8 cellular contexts compared by ENCODE assay signal in genomic region chr14:24145700-24146621, GRCh38. TPM values are rescaled to one million over a fixed set of nuclear protein-coding genes. Genes with fewer than 3 reads are reported as not detected.
DNase-seq lines count a peak whose midpoint lies in the region; ATAC-seq and FAIRE-seq lines count a peak whose summit lies in the region.

Gene PSME2, minus strand, starts transcription at chr14:24146610. Its CDS starts 29 bp downstream, at chr14:24146581.

- peak; percentile 42 for DNase-seq in NCI-H345 (lab: John Stamatoyannopoulos, UW)
- DNase-seq in NCI-H345 treated with DMSO at 0.1 percent for 48 hours (lab: John Stamatoyannopoulos, UW; ENCODE audit: unreplicated experiment), result no peak
- DNase-seq in RCC 7860 (ENCODE audit: low spot score), result peak; percentile 29
- no peak for DNase-seq in COR-L47 (lab: John Stamatoyannopoulos, UW)
- DNase-seq in hippocampal formation (lab: John Stamatoyannopoulos, UW), result no peak

- in situ Hi-C loops in endometrial microvascular endothelial cells (cut with HindIII; ENCODE audit: inconsistent ontology term, low pct_unique_long_range_greater_than_20kb, low sequenced_read_pairs), result no loop called here

- peaks cover 16 to 37% of the 10 kb centered on the region in 2 donors for H3K4me1 ChIP-seq in muscle layer of duodenum (ENCODE audit: control insufficient read depth in 1 of 2, insufficient read depth in 2 of 2, low read length in 2 of 2)

- H3K4me3 ChIP-seq in muscle layer of duodenum (ENCODE audit: low read depth in 1 of 2, low read length in 2 of 2), result peak within 1 kb of the TSS; percentile 80 to 94

- no peaks in the 10 kb centered on the region for H3K9me3 ChIP-seq in muscle layer of duodenum (ENCODE audit: control insufficient read depth in 1 of 2, low read length in 2 of 2)

- peaks cover 22 to 29% of the 10 kb centered on the region in 2 donors for H3K36me3 ChIP-seq in muscle layer of duodenum (ENCODE audit: control insufficient read depth in 1 of 2, insufficient read depth in 2 of 2, low read length in 2 of 2)

- FAIRE-seq in RCC 7860 (lab: Jason Lieb, UNC), result no peak

- no peaks in the 10 kb centered on the region for H3K27me3 ChIP-seq in muscle layer of duodenum (ENCODE audit: low read depth, low read length)

- ATAC-seq in GM21737 (IDR thresholded peaks at IDR 0.05; ENCODE audit: unreplicated experiment), result no peak

- H3K27ac ChIP-seq in muscle layer of duodenum (ENCODE audit: low read length), result peak within 1 kb of the TSS; percentile 90

RNA-seq across cellular contexts. Expression of gene PSME2, which starts in this region (rescaled TPM):
- 142 TPM for total RNA-seq in endometrial microvascular endothelial cells (ENCODE audit: inconsistent ontology term)

Comparison
In these comparisons a context has a peak if more than half of its experiments do, and no peak if none do; other contexts are left out.
1. DNase-seq: peak in NCI-H345 (single experiment) and RCC 7860 (single experiment); none in NCI-H345 treated with DMSO at 0.1 percent for 48 hours (single experiment), COR-L47 (single experiment) and hippocampal formation (0 of 2).